ENCODE assay signal across 30 cellular contexts in the genomic region with DNA sequence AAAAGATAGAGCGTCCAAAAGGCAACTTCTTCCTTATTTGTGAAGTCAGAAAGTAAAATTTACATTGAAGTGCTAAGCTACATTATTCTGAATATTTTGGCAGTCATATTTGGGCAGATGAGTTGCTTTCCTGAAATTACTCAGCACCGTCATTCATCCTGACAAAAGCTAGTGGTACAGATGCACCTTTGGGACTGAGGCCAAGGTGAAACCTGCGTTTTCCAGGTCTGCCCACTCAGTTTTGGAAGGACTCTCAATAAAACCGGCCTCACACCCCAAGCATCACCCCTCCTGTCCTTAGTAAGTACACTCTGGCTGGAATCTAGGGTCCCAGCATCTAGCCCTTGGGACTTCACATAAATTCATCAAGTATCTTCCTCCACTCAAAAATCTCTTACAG.
DNase-seq lines count a peak whose midpoint lies in the region; ATAC-seq, FAIRE-seq and TF ChIP-seq lines count a peak whose summit lies in the region.
"Had no signal": no experiment of that assay in that cellular context is flagged by ENCODE, and none has a peak within 500 bp of the region (broad histone marks: within the 10 kb centered on the region; RNA-seq: fewer than 3 reads in every experiment).

No MANE protein-coding gene starts in this region.

- no peak overlapping the region for H2AFZ ChIP-seq in astrocyte (ENCODE audit: low read depth, low read length)
- H2AFZ ChIP-seq: hepatocyte had no signal

- H3K4me2 ChIP-seq in astrocyte (ENCODE audit: low read length), result no peak overlapping the region
- H3K4me2 ChIP-seq: hepatocyte had no signal

- peaks cover 8% of the 10 kb centered on the region for H3K27me3 Mint-ChIP-seq in astrocyte (ENCODE audit: low read depth, unreplicated experiment)
- H3K27me3 Mint-ChIP-seq: activated CD4-positive, alpha-beta T cell treated with anti-CD3 and anti-CD28 coated beads for 36 hours; activated naive CD4-positive, alpha-beta T cell treated with anti-CD3 and anti-CD28 coated beads, Interleukin-2, amount 10 ng/mL, durations not matched to agents 7 days and 5 days; activated T-helper 17 cell treated with anti-CD3 and anti-CD28 coated beads, Interleukin-2, amount 50 U/mL, for 72 hours had no signal

- H3K27me3 ChIP-seq in HUES48 (ENCODE audit: control insufficient read depth, insufficient read depth, low read length) (no peaks in the 10 kb centered on the region), astrocyte (ENCODE audit: insufficient read depth, low read length) (peaks cover 13% of the 10 kb centered on the region), iPS-18a (ENCODE audit: control insufficient read depth, insufficient read depth, low read length) (no peaks in the 10 kb centered on the region)
- H3K27me3 ChIP-seq: adrenal gland, body of pancreas, gastrocnemius medialis, suprapubic skin, upper lobe of left lung had no signal

- no peak for TF ChIP-seq CTCF in astrocyte (IDR thresholded peaks at IDR 0.05; ENCODE audit: insufficient read depth, low read depth, low read length)

- peak overlapping the region; percentile 58 for H3K9ac ChIP-seq in HUES48 (ENCODE audit: low read depth, low read length)
- H3K9ac ChIP-seq in astrocyte (ENCODE audit: low read length), result no peak overlapping the region
- peak overlapping the region; percentile 73 for H3K9ac ChIP-seq in iPS-18a (ENCODE audit: low read length)

- DNase-seq in A172 (ENCODE audit: low spot score), result peak; percentile 16
- DNase-seq in astrocyte (ENCODE audit: low read depth), result no peak
- no peak for DNase-seq in NCI-H2227 treated with DMSO at 0.1 percent for 48 hours (lab: John Stamatoyannopoulos, UW)
- no peak for DNase-seq in HUDEP-2 (lab: John Stamatoyannopoulos, UW; ENCODE audit: unreplicated experiment in 76 of 76)
- no peak for DNase-seq in hepatic stellate cell (ENCODE audit: low spot score)
- DNase-seq: activated CD4-positive, alpha-beta T cell treated with anti-CD3 and anti-CD28 coated beads for 36 hours; activated CD8-positive, alpha-beta T cell treated with anti-CD3 and anti-CD28 coated beads, Interleukin-2, amount 10 ng/mL, durations not matched to agents 7 days and 5 days; activated naive CD4-positive, alpha-beta T cell treated with anti-CD3 and anti-CD28 coated beads, Interleukin-2, amount 10 ng/mL, durations not matched to agents 7 days and 5 days; adrenal gland; body of pancreas; Calu3; DMS79; gastrocnemius medialis; mammary epithelial cell; NCI-H1092; NCI-H187 treated with DMSO at 0.1 percent for 48 hours; NCI-H2171; NCI-H524; NK-92 treated with Interleukin-12 subunit alpha and Interleukin-12 subunit beta, amount 100 ng/mL, for 24 hours; Right ventricle myocardium superior; stimulated activated naive CD4-positive, alpha-beta T cell treated with Interleukin-2 at 50 U/mL for 16 hours; upper lobe of left lung had no signal

- no peaks in the 10 kb centered on the region for H3K36me3 Mint-ChIP-seq in astrocyte (ENCODE audit: low read depth, unreplicated experiment)
- H3K36me3 Mint-ChIP-seq: activated naive CD4-positive, alpha-beta T cell treated with anti-CD3 and anti-CD28 coated beads, Interleukin-2, amount 10 ng/mL, durations not matched to agents 7 days and 5 days had no signal

- H3K9me3 ChIP-seq in HUES48 (ENCODE audit: control insufficient read depth, insufficient read depth, low read length) (no peaks in the 10 kb centered on the region), astrocyte (ENCODE audit: insufficient read depth, low read depth, low read length) (no peaks in the 10 kb centered on the region), iPS-18a (ENCODE audit: control insufficient read depth, low read depth, low read length) (no peaks in the 10 kb centered on the region)
- H3K9me3 ChIP-seq: adrenal gland, body of pancreas, gastrocnemius medialis, suprapubic skin, upper lobe of left lung had no signal

- ATAC-seq in GM19452 (IDR thresholded peaks at IDR 0.05; ENCODE audit: unreplicated experiment), result no peak
- ATAC-seq: activated CD4-positive, alpha-beta T cell treated with anti-CD3 and anti-CD28 coated beads for 36 hours; activated CD8-positive, alpha-beta T cell treated with anti-CD3 and anti-CD28 coated beads, Interleukin-2, amount 10 ng/mL, durations not matched to agents 7 days and 5 days; activated T-helper 17 cell treated with anti-CD3 and anti-CD28 coated beads, Interleukin-2, amount 50 U/mL, for 72 hours; body of pancreas; gastrocnemius medialis; HCT116 had no signal

- H3K27ac ChIP-seq in HUES48 (ENCODE audit: low read depth, low read length) (peak overlapping the region; percentile 93), astrocyte (ENCODE audit: low read depth, low read length) (no peak overlapping the region), iPS-18a (ENCODE audit: low read length) (peak overlapping the region; percentile 91)
- H3K27ac ChIP-seq: adrenal gland, body of pancreas, gastrocnemius medialis, hepatocyte, suprapubic skin, upper lobe of left lung had no signal

- no peaks in the 10 kb centered on the region for H3K79me2 ChIP-seq in astrocyte (ENCODE audit: insufficient read depth, low read length)
- H3K79me2 ChIP-seq: hepatocyte had no signal

- FAIRE-seq in astrocyte (lab: Jason Lieb, UNC), result no peak
- FAIRE-seq: small intestine had no signal

- H3K4me1 ChIP-seq in HUES48 (ENCODE audit: control insufficient read depth, insufficient read depth, low read length) (peaks cover 74% of the 10 kb centered on the region), astrocyte (ENCODE audit: insufficient read depth, low read length) (peaks cover 32% of the 10 kb centered on the region), iPS-18a (ENCODE audit: control insufficient read depth, low read depth, low read length) (peaks cover 74% of the 10 kb centered on the region)
- H3K4me1 ChIP-seq: suprapubic skin, upper lobe of left lung had no signal

- H3K36me3 ChIP-seq in HUES48 (ENCODE audit: control insufficient read depth, insufficient read depth, low read length), result no peaks in the 10 kb centered on the region
- no peaks in the 10 kb centered on the region for H3K36me3 ChIP-seq in astrocyte (ENCODE audit: insufficient read depth, low read length)
- no peaks in the 10 kb centered on the region for H3K36me3 ChIP-seq in iPS-18a (ENCODE audit: control insufficient read depth, low read depth, low read length)
- H3K36me3 ChIP-seq: adrenal gland, gastrocnemius medialis, suprapubic skin, upper lobe of left lung had no signal

- H3K27ac Mint-ChIP-seq in astrocyte (ENCODE audit: unreplicated experiment), result peak overlapping the region; percentile 79
- H3K27ac Mint-ChIP-seq: activated CD4-positive, alpha-beta T cell treated with anti-CD3 and anti-CD28 coated beads for 36 hours; activated CD8-positive, alpha-beta T cell treated with anti-CD3 and anti-CD28 coated beads, Interleukin-2, amount 10 ng/mL, durations not matched to agents 7 days and 5 days; activated naive CD4-positive, alpha-beta T cell treated with anti-CD3 and anti-CD28 coated beads, Interleukin-2, amount 10 ng/mL, durations not matched to agents 7 days and 5 days; activated T-helper 17 cell treated with anti-CD3 and anti-CD28 coated beads, Interleukin-2, amount 50 U/mL, for 72 hours had no signal

- H3K4me3 Mint-ChIP-seq in astrocyte (ENCODE audit: unreplicated experiment), result no peak overlapping the region
- H3K4me3 Mint-ChIP-seq: activated CD4-positive, alpha-beta T cell treated with anti-CD3 and anti-CD28 coated beads for 36 hours; activated CD8-positive, alpha-beta T cell treated with anti-CD3 and anti-CD28 coated beads, Interleukin-2, amount 10 ng/mL, durations not matched to agents 7 days and 5 days; activated naive CD4-positive, alpha-beta T cell treated with anti-CD3 and anti-CD28 coated beads, Interleukin-2, amount 10 ng/mL, durations not matched to agents 7 days and 5 days; activated T-helper 17 cell treated with anti-CD3 and anti-CD28 coated beads, Interleukin-2, amount 50 U/mL, for 72 hours had no signal

- peaks cover 42% of the 10 kb centered on the region for H3K4me1 Mint-ChIP-seq in astrocyte (ENCODE audit: low read depth, unreplicated experiment)
- H3K4me1 Mint-ChIP-seq: activated CD4-positive, alpha-beta T cell treated with anti-CD3 and anti-CD28 coated beads for 36 hours; activated naive CD4-positive, alpha-beta T cell treated with anti-CD3 and anti-CD28 coated beads, Interleukin-2, amount 10 ng/mL, durations not matched to agents 7 days and 5 days; activated T-helper 17 cell treated with anti-CD3 and anti-CD28 coated beads, Interleukin-2, amount 50 U/mL, for 72 hours had no signal

- H3K4me3 ChIP-seq in HUES48 (ENCODE audit: low read depth, low read length) (peak overlapping the region; percentile 40; the same call in 1 of the 2 replicates), astrocyte (ENCODE audit: insufficient read depth, low read depth, low read length) (no peak overlapping the region), iPS-18a (ENCODE audit: low read length) (peak overlapping the region; percentile 46)
- H3K4me3 ChIP-seq: adrenal gland, body of pancreas, gastrocnemius medialis, hepatocyte, suprapubic skin, upper lobe of left lung had no signal

- no peaks in the 10 kb centered on the region for H4K20me1 ChIP-seq in astrocyte (ENCODE audit: insufficient read depth, low read length)

- H3K9me3 Mint-ChIP-seq in astrocyte (ENCODE audit: unreplicated experiment), result no peaks in the 10 kb centered on the region
- H3K9me3 Mint-ChIP-seq: activated naive CD4-positive, alpha-beta T cell treated with anti-CD3 and anti-CD28 coated beads, Interleukin-2, amount 10 ng/mL, durations not matched to agents 7 days and 5 days; activated T-helper 17 cell treated with anti-CD3 and anti-CD28 coated beads, Interleukin-2, amount 50 U/mL, for 72 hours had no signal
